ENCODE assay signal across 1 cellular context in the genomic region with DNA sequence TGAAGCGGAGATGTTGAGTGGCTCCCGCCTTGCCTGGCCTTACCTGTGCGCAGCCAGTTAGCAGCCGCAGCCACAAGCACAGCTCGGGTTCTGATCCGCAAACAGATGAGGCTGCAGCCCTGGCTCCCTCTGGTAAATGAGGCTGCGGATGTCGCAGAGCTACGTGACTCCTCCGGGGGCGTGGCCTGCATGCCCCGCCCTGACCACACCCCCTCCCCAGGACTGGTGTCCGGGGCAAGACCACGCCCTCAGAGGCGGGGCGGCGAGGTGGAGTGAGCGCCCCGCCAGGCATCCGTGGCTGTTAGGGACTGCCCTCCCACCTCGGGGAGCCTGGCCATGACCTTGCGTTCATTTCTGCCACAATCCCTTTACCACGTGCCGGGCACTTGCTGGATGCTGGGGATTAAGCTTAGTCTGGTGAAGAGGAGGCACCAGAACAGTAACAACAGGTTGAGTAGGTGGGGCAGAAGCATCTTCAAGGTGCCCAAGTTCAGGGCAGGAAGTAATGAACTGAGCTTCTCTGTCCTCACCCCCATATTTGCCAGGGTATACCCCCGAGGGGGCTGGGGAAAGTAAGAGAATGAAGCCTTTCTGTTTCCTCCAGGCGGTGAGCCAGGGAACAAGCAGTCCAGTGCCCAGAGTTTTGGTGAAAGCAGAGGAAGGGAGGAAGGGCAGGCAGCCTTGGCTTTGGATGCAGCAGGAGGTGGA.
TF ChIP-seq lines count a peak whose summit lies in the region.

A gene (minus strand): TSS at position 138 of the 708 bp plus-strand sequence. CDS start 1,363 bp downstream, outside the sequence.

TF ChIP-seq in GM12878, 131 proteins besides CTCF, POLR2A, EP300 and RAD21 (continued from another document and continues in another):
- TF ChIP-seq, protein P1, sequence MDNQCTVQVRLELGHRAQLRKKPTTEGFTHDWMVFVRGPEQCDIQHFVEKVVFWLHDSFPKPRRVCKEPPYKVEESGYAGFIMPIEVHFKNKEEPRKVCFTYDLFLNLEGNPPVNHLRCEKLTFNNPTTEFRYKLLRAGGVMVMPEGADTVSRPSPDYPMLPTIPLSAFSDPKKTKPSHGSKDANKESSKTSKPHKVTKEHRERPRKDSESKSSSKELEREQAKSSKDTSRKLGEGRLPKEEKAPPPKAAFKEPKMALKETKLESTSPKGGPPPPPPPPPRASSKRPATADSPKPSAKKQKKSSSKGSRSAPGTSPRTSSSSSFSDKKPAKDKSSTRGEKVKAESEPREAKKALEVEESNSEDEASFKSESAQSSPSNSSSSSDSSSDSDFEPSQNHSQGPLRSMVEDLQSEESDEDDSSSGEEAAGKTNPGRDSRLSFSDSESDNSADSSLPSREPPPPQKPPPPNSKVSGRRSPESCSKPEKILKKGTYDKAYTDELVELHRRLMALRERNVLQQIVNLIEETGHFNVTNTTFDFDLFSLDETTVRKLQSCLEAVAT (IDR thresholded peaks at IDR 0.05): no peak
- TF ChIP-seq POLR2AphosphoS5 (IDR thresholded peaks at IDR 0.05; ENCODE audit: low read length) (peak; percentile 91), ZNF384 (IDR thresholded peaks at IDR 0.05; ENCODE audit: borderline replicate concordance, low read depth, low read length) (no peak), RAD51 (IDR thresholded peaks at IDR 0.05) (peak; percentile 72), SMAD1 (IDR thresholded peaks at IDR 0.05; ENCODE audit: low read depth, partially characterized antibody) (peak; percentile 57), TCF3 (IDR thresholded peaks at IDR 0.05; ENCODE audit: borderline replicate concordance, insufficient read depth, low read depth, low read length) (0 out of 2 replicates have a peak, but pooled peaks have one; percentile 43), CHD2 (IDR thresholded peaks at IDR 0.05; ENCODE audit: borderline replicate concordance, low read depth, low read length) (peak; percentile 12; the same call in 1 of the 2 replicates), BACH1 (IDR thresholded peaks at IDR 0.05; ENCODE audit: borderline replicate concordance) (peak; percentile 77; the same call in 1 of the 2 replicates), NRF1 (conservative IDR thresholded peaks at IDR 0.05; ENCODE audit: low read depth, low read length) (no peak), EED (IDR thresholded peaks at IDR 0.05; ENCODE audit: low read depth) (no peak), SREBF2 (IDR thresholded peaks at IDR 0.05; ENCODE audit: low read length) (0 out of 2 replicates have a peak, but pooled peaks have one; percentile 53), SUPT20H (IDR thresholded peaks at IDR 0.05; ENCODE audit: borderline replicate concordance, control insufficient read depth, low read depth, low read length) (no peak), JUNB (IDR thresholded peaks at IDR 0.05) (no peak), ZNF207 (IDR thresholded peaks at IDR 0.05; ENCODE audit: borderline replicate concordance) (0 out of 2 replicates have a peak, but pooled peaks have one; percentile 35), KAT2A (conservative IDR thresholded peaks at IDR 0.05; ENCODE audit: control insufficient read depth, low read depth, low read length) (no peak), RFX5 (IDR thresholded peaks at IDR 0.05; ENCODE audit: low read depth, low read length) (no peak), IKZF1 (conservative IDR thresholded peaks at IDR 0.05) (peak; percentile 30; the same call in 1 of the 2 replicates), MXI1 (IDR thresholded peaks at IDR 0.05; ENCODE audit: low read depth, low read length) (no peak; the same call in none of the 2 replicates), NR2C1 (IDR thresholded peaks at IDR 0.05) (peak; percentile 47; the same call in 1 of the 2 replicates), ZZZ3 (IDR thresholded peaks at IDR 0.05; ENCODE audit: control insufficient read depth, insufficient read length, low read depth) (no peak), TAF1 (IDR thresholded peaks at IDR 0.05; ENCODE audit: borderline replicate concordance, low read depth, low read length) (peak; percentile 88), ZNF622 (IDR thresholded peaks at IDR 0.05) (no peak), ZNF274 (IDR thresholded peaks at IDR 0.05; ENCODE audit: insufficient read depth, insufficient read length) (no peak), RUNX3 (IDR thresholded peaks at IDR 0.05; ENCODE audit: low read length) (no peak; the same call in 1 of the 2 replicates), MEF2A (IDR thresholded peaks at IDR 0.05; ENCODE audit: insufficient read depth, low read depth, low read length) (no peak), POLR2AphosphoS2 (IDR thresholded peaks at IDR 0.05; ENCODE audit: low read depth, low read length) (peak; percentile 70)
- TF ChIP-seq, protein P2, sequence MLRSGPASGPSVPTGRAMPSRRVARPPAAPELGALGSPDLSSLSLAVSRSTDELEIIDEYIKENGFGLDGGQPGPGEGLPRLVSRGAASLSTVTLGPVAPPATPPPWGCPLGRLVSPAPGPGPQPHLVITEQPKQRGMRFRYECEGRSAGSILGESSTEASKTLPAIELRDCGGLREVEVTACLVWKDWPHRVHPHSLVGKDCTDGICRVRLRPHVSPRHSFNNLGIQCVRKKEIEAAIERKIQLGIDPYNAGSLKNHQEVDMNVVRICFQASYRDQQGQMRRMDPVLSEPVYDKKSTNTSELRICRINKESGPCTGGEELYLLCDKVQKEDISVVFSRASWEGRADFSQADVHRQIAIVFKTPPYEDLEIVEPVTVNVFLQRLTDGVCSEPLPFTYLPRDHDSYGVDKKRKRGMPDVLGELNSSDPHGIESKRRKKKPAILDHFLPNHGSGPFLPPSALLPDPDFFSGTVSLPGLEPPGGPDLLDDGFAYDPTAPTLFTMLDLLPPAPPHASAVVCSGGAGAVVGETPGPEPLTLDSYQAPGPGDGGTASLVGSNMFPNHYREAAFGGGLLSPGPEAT (IDR thresholded peaks at IDR 0.05; ENCODE audit: low read depth): 0 out of 2 replicates have a peak, but pooled peaks have one; percentile 26
- TF ChIP-seq, protein P3, sequence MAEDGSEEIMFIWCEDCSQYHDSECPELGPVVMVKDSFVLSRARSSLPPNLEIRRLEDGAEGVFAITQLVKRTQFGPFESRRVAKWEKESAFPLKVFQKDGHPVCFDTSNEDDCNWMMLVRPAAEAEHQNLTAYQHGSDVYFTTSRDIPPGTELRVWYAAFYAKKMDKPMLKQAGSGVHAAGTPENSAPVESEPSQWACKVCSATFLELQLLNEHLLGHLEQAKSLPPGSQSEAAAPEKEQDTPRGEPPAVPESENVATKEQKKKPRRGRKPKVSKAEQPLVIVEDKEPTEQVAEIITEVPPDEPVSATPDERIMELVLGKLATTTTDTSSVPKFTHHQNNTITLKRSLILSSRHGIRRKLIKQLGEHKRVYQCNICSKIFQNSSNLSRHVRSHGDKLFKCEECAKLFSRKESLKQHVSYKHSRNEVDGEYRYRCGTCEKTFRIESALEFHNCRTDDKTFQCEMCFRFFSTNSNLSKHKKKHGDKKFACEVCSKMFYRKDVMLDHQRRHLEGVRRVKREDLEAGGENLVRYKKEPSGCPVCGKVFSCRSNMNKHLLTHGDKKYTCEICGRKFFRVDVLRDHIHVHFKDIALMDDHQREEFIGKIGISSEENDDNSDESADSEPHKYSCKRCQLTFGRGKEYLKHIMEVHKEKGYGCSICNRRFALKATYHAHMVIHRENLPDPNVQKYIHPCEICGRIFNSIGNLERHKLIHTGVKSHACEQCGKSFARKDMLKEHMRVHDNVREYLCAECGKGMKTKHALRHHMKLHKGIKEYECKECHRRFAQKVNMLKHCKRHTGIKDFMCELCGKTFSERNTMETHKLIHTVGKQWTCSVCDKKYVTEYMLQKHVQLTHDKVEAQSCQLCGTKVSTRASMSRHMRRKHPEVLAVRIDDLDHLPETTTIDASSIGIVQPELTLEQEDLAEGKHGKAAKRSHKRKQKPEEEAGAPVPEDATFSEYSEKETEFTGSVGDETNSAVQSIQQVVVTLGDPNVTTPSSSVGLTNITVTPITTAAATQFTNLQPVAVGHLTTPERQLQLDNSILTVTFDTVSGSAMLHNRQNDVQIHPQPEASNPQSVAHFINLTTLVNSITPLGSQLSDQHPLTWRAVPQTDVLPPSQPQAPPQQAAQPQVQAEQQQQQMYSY (CRISPR knock-in tag; IDR thresholded peaks at IDR 0.05): no peak
- TF ChIP-seq, protein P4, sequence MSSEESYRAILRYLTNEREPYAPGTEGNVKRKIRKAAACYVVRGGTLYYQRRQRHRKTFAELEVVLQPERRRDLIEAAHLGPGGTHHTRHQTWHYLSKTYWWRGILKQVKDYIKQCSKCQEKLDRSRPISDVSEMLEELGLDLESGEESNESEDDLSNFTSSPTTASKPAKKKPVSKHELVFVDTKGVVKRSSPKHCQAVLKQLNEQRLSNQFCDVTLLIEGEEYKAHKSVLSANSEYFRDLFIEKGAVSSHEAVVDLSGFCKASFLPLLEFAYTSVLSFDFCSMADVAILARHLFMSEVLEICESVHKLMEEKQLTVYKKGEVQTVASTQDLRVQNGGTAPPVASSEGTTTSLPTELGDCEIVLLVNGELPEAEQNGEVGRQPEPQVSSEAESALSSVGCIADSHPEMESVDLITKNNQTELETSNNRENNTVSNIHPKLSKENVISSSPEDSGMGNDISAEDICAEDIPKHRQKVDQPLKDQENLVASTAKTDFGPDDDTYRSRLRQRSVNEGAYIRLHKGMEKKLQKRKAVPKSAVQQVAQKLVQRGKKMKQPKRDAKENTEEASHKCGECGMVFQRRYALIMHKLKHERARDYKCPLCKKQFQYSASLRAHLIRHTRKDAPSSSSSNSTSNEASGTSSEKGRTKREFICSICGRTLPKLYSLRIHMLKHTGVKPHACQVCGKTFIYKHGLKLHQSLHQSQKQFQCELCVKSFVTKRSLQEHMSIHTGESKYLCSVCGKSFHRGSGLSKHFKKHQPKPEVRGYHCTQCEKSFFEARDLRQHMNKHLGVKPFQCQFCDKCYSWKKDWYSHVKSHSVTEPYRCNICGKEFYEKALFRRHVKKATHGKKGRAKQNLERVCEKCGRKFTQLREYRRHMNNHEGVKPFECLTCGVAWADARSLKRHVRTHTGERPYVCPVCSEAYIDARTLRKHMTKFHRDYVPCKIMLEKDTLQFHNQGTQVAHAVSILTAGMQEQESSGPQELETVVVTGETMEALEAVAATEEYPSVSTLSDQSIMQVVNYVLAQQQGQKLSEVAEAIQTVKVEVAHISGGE (CRISPR knock-in tag; IDR thresholded peaks at IDR 0.05): no peak
- TF ChIP-seq, protein P5, sequence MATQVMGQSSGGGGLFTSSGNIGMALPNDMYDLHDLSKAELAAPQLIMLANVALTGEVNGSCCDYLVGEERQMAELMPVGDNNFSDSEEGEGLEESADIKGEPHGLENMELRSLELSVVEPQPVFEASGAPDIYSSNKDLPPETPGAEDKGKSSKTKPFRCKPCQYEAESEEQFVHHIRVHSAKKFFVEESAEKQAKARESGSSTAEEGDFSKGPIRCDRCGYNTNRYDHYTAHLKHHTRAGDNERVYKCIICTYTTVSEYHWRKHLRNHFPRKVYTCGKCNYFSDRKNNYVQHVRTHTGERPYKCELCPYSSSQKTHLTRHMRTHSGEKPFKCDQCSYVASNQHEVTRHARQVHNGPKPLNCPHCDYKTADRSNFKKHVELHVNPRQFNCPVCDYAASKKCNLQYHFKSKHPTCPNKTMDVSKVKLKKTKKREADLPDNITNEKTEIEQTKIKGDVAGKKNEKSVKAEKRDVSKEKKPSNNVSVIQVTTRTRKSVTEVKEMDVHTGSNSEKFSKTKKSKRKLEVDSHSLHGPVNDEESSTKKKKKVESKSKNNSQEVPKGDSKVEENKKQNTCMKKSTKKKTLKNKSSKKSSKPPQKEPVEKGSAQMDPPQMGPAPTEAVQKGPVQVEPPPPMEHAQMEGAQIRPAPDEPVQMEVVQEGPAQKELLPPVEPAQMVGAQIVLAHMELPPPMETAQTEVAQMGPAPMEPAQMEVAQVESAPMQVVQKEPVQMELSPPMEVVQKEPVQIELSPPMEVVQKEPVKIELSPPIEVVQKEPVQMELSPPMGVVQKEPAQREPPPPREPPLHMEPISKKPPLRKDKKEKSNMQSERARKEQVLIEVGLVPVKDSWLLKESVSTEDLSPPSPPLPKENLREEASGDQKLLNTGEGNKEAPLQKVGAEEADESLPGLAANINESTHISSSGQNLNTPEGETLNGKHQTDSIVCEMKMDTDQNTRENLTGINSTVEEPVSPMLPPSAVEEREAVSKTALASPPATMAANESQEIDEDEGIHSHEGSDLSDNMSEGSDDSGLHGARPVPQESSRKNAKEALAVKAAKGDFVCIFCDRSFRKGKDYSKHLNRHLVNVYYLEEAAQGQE (IDR thresholded peaks at IDR 0.05; ENCODE audit: low read depth, low read length): no peak
- TF ChIP-seq, protein P6, sequence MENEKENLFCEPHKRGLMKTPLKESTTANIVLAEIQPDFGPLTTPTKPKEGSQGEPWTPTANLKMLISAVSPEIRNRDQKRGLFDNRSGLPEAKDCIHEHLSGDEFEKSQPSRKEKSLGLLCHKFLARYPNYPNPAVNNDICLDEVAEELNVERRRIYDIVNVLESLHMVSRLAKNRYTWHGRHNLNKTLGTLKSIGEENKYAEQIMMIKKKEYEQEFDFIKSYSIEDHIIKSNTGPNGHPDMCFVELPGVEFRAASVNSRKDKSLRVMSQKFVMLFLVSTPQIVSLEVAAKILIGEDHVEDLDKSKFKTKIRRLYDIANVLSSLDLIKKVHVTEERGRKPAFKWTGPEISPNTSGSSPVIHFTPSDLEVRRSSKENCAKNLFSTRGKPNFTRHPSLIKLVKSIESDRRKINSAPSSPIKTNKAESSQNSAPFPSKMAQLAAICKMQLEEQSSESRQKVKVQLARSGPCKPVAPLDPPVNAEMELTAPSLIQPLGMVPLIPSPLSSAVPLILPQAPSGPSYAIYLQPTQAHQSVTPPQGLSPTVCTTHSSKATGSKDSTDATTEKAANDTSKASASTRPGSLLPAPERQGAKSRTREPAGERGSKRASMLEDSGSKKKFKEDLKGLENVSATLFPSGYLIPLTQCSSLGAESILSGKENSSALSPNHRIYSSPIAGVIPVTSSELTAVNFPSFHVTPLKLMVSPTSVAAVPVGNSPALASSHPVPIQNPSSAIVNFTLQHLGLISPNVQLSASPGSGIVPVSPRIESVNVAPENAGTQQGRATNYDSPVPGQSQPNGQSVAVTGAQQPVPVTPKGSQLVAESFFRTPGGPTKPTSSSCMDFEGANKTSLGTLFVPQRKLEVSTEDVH (IDR thresholded peaks at IDR 0.05; ENCODE audit: low read depth, partially characterized antibody): no peak
- TF ChIP-seq, protein P7, sequence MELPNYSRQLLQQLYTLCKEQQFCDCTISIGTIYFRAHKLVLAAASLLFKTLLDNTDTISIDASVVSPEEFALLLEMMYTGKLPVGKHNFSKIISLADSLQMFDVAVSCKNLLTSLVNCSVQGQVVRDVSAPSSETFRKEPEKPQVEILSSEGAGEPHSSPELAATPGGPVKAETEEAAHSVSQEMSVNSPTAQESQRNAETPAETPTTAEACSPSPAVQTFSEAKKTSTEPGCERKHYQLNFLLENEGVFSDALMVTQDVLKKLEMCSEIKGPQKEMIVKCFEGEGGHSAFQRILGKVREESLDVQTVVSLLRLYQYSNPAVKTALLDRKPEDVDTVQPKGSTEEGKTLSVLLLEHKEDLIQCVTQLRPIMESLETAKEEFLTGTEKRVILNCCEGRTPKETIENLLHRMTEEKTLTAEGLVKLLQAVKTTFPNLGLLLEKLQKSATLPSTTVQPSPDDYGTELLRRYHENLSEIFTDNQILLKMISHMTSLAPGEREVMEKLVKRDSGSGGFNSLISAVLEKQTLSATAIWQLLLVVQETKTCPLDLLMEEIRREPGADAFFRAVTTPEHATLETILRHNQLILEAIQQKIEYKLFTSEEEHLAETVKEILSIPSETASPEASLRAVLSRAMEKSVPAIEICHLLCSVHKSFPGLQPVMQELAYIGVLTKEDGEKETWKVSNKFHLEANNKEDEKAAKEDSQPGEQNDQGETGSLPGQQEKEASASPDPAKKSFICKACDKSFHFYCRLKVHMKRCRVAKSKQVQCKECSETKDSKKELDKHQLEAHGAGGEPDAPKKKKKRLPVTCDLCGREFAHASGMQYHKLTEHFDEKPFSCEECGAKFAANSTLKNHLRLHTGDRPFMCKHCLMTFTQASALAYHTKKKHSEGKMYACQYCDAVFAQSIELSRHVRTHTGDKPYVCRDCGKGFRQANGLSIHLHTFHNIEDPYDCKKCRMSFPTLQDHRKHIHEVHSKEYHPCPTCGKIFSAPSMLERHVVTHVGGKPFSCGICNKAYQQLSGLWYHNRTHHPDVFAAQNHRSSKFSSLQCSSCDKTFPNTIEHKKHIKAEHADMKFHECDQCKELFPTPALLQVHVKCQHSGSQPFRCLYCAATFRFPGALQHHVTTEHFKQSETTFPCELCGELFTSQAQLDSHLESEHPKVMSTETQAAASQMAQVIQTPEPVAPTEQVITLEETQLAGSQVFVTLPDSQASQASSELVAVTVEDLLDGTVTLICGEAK (IDR thresholded peaks at IDR 0.05; ENCODE audit: borderline replicate concordance): no peak
